8 cellular contexts compared by ENCODE assay signal in the genomic region with DNA sequence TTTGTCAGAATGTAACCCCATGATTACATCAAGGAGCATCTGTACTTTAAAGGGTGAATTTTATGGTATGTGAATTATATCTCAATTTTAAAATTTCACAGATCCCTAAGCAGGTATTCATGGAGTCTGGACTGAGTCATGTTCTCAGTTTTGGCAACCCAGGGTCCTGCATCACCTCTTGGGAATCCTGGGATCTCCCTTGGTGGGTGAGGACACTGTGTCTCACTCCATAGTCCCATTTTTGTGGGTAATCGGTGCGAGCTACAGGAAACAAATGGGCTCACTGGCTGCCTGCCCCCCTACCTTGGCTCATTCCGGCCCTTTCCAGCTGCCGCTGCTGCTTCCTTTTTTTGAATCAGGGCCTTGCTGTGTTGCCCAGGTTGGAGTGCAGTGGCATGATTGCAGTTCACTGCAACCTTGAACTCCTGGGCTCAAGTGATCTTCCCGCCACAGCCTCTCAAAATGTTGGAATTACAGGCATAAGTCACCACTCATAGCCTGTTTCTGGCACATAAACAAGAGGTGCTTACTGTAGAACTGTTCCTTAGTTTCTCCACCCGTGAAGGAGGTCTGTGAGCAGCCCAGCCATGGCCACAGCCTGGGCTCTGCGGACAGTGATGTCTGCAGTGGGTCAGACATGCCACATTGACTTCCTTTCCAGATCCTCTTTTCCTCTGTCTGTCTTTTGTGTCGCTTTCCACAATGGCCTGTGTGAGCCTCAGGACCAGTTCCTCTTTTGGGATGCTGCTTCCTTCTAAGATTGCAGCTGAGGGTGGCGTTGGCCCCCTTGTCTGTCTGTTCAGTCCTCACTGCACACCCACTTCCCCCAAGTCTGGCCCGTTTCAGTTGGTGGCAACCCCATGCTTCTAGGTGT. TPM values are rescaled to one million over a fixed set of nuclear protein-coding genes. Genes with fewer than 3 reads are reported as not detected.
DNase-seq lines count a peak whose midpoint lies in the region; ATAC-seq, FAIRE-seq and TF ChIP-seq lines count a peak whose summit lies in the region.

No MANE protein-coding gene starts in this region.

- H3K27ac ChIP-seq in HUES6 (ENCODE audit: low read depth, low read length) (0 out of 2 replicates have a peak overlapping the region, but pooled peaks have one; percentile 0), spleen (peak overlapping the region; percentile 59 to 77 (median 74))

- no peaks in the 10 kb centered on the region for H3K27me3 ChIP-seq in HUES6 (ENCODE audit: control insufficient read depth, insufficient read depth, low read length)
- H3K27me3 ChIP-seq in bronchial epithelial cell (ENCODE audit: control insufficient read depth, insufficient read depth, low read length) = peaks cover 16% of the 10 kb centered on the region
- no peaks in the 10 kb centered on the region for H3K27me3 ChIP-seq in spleen (replicated peaks in 1 of 7)

- FAIRE-seq in bronchial epithelial cell (lab: Jason Lieb, UNC) = peak; percentile 7

- peak; percentile 12 for DNase-seq in bronchial epithelial cell (ENCODE audit: low read depth)
- DNase-seq in spleen = peak; percentile 83
- DNase-seq in T-helper 1 cell = no peak
- DNase-seq in DMS153 treated with DMSO at 0.1 percent for 48 hours (lab: John Stamatoyannopoulos, UW; ENCODE audit: unreplicated experiment) = no peak
- DNase-seq in NCI-H69 (lab: John Stamatoyannopoulos, UW) = no peak
- no peak for DNase-seq in DMS53 (lab: John Stamatoyannopoulos, UW)

- H3K9me3 ChIP-seq in HUES6 (ENCODE audit: control insufficient read depth, insufficient read depth, low read depth, low read length) (no peaks in the 10 kb centered on the region), spleen (no peaks in the 10 kb centered on the region)

- ATAC-seq in GM21381 (IDR thresholded peaks at IDR 0.05; ENCODE audit: unreplicated experiment) = peak; percentile 30

- no peak for TF ChIP-seq POLR2A in spleen (IDR thresholded peaks at IDR 0.05)

- TF ChIP-seq CTCF in bronchial epithelial cell (IDR thresholded peaks at IDR 0.05; ENCODE audit: insufficient read depth, low read length, severe bottlenecking) (no peak), spleen (IDR thresholded peaks at IDR 0.05 in 8 of 11, conservative IDR thresholded peaks at IDR 0.05 in 3 of 11) (no peak)

- no peak overlapping the region for H3K9ac ChIP-seq in HUES6 (ENCODE audit: low read length)

- H3K36me3 ChIP-seq in HUES6 (ENCODE audit: control insufficient read depth, insufficient read depth, low read length) (no peaks in the 10 kb centered on the region), bronchial epithelial cell (ENCODE audit: control insufficient read depth, insufficient read depth, low read length) (no peaks in the 10 kb centered on the region), spleen (no peaks in the 10 kb centered on the region)

- no peak overlapping the region for H3K4me3 ChIP-seq in HUES6 (ENCODE audit: low read depth, low read length)
- no peak overlapping the region for H3K4me3 ChIP-seq in bronchial epithelial cell (ENCODE audit: low read depth, low read length)
- peak overlapping the region in 1 of 8 donors; percentile 30 for H3K4me3 ChIP-seq in spleen

- intact Hi-C loops in spleen (cut with DNase I; ENCODE audit: low total_unique reads) = no loop called here

- peaks cover 35% of the 10 kb centered on the region for H3K4me1 ChIP-seq in HUES6 (ENCODE audit: control insufficient read depth, insufficient read depth, low read length)
- peaks cover 43 to 97% (median 74%) of the 10 kb centered on the region in 6 donors for H3K4me1 ChIP-seq in spleen

- 23 to 47% (median 25%) methylated on average over 8 to 10 of the region's 10 CpGs for WGBS in spleen, 5 donors

RNA-seq across cellular contexts. Expression of gene PALD1, which starts 14.5 kb away (rescaled TPM):
- total RNA-seq in bronchial epithelial cell (0.13 TPM in 1 of 2 replicates, not detected in the other), spleen (10 to 100 TPM in 6 of 7 donors, 1 to 10 TPM in 1; 8.5 to 27.8 (median 20.5) TPM)
- 10 to 100 TPM in 2 of 3 donors, 1 to 10 TPM in 1; 7.7 to 19.7 (median 16.8) TPM for polyA plus RNA-seq in spleen

RNA-seq across cellular contexts. Expression of gene NODAL, which starts 51.5 kb away (rescaled TPM):
- under 0.01 TPM in 1 of 2 replicates, not detected in the other for total RNA-seq in bronchial epithelial cell
- total RNA-seq in spleen = not detected
- not detected for polyA plus RNA-seq in spleen

Comparison
In these comparisons a context has a peak if more than half of its experiments do, and no peak if none do; other contexts are left out.
1. DNase-seq: peak in bronchial epithelial cell (single experiment) and spleen (single experiment); none in T-helper 1 cell (0 of 5), DMS153 treated with DMSO at 0.1 percent for 48 hours (single experiment), NCI-H69 (single experiment) and DMS53 (single experiment).